1 cellular context compared by ENCODE assay signal in the genomic region with DNA sequence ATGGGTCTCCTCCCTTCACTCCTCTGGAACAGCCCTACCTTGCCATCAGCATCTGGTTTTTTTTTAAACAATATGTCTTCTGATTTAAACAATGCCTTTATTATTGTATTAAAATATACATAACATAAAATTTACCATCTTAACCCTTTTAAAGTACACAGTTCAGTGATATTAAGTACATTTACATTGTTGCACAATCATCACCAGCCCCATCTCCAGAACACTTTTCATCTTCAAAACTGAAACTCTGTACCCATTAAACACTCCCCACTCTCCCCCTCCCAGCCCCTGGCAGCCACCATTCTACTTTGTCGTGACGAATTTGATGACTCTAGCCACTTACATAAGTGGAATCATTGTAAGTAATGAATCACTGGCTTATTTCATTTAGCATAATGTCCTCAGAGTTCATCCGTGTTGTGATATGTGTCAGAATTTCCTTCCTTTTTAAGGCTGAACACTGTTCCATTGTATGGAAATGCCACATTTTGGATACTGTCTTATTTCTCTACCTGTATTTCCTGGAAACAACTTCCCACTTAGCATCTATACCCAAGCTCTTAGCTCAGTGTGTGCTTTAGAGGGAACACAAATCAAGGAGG.
TF ChIP-seq lines count a peak whose summit lies in the region.

No MANE protein-coding gene starts in this region.

TF ChIP-seq in HepG2, 621 proteins besides CTCF, POLR2A, EP300 and RAD21:
- TF ChIP-seq AKAP8 (CRISPR knock-in tag; IDR thresholded peaks at IDR 0.05) = no peak
- TF ChIP-seq CCDC6 (CRISPR knock-in tag; IDR thresholded peaks at IDR 0.05) = no peak
- TF ChIP-seq LRRFIP1 (CRISPR knock-in tag; conservative IDR thresholded peaks at IDR 0.05) = no peak
- TF ChIP-seq CEBPB (IDR thresholded peaks at IDR 0.05; ENCODE audit: borderline replicate concordance, low read depth, low read length) = peak; percentile 79
- no peak for TF ChIP-seq ARID4A (CRISPR knock-in tag; IDR thresholded peaks at IDR 0.05; ENCODE audit: borderline replicate concordance)
- peak; percentile 39; the same call in 1 of the 2 replicates for TF ChIP-seq CREB1 (IDR thresholded peaks at IDR 0.05)
- TF ChIP-seq CREB1 (CRISPR knock-in tag; IDR thresholded peaks at IDR 0.05) = no peak
